ENCODE assay signal across 8 cellular contexts in the genomic region with DNA sequence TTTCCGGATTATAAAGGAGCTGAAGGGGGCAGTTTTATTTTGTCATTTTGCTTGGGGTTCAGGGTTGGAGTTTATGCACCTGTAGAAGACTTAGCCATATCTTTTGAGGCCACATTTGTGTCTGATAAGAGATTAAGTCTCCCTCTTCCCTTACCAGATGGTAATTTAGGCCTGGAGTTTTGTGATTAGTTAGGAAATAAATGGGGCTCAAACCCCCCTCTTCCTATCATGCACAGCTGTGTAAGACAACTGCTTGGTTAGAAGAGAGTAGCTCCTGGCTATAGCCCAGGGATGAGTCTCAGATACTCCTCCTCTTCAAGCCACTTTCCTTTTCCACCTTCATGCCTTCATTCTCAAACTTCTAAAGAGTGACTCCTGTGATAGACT. TPM values are rescaled to one million over a fixed set of nuclear protein-coding genes. Genes with fewer than 3 reads are reported as not detected.
DNase-seq lines count a peak whose midpoint lies in the region; ATAC-seq and TF ChIP-seq lines count a peak whose summit lies in the region.

No MANE protein-coding gene starts in this region.

- intact Hi-C loops in CD14-positive monocyte (cut with micrococcal nuclease), result loop anchor here (2.0 to 10.0 kb wide), 5 partner anchors 62 to 506 kb away; a partner anchor contains a TSS

- peak overlapping the region; percentile 100 for H2AFZ ChIP-seq in MM.1S (ENCODE audit: low read length)
- peak overlapping the region; percentile 48 for H2AFZ ChIP-seq in neural cell (ENCODE audit: low read depth, low read length)

- peaks cover 10% of the 10 kb centered on the region for H3K4me1 ChIP-seq in MM.1S (ENCODE audit: low read length)

- H3K36me3 Mint-ChIP-seq in CD14-positive monocyte, result peaks cover 2 to 7% of the 10 kb centered on the region in 2 donors
- peaks cover 10% of the 10 kb centered on the region for H3K36me3 Mint-ChIP-seq in effector memory CD8-positive, alpha-beta T cell (ENCODE audit: insufficient read depth)

- H3K9ac ChIP-seq in MM.1S (ENCODE audit: low read length) (peak overlapping the region; percentile 93), neural cell (ENCODE audit: low read length) (peak overlapping the region; percentile 93)

- no peak for TF ChIP-seq CTCF in CD14-positive monocyte (IDR thresholded peaks at IDR 0.05)
- no peak for TF ChIP-seq CTCF in MM.1S (IDR thresholded peaks at IDR 0.05; ENCODE audit: low read length)
- no peak for TF ChIP-seq CTCF in neural cell (IDR thresholded peaks at IDR 0.05; ENCODE audit: poor library complexity, severe bottlenecking)

- H3K27me3 ChIP-seq in MM.1S (replicated peaks; ENCODE audit: insufficient read depth, low read length) (no peaks in the 10 kb centered on the region), neural cell (ENCODE audit: insufficient read depth, low read depth, low read length) (no peaks in the 10 kb centered on the region)

- H3K36me3 ChIP-seq in MM.1S (replicated peaks; ENCODE audit: insufficient read depth, low read length), result no peaks in the 10 kb centered on the region
- no peaks in the 10 kb centered on the region for H3K36me3 ChIP-seq in neural cell (ENCODE audit: insufficient read depth, low read length)

- peaks cover 2 to 4% (median 4%) of the 10 kb centered on the region in 3 donors for H3K27me3 Mint-ChIP-seq in CD14-positive monocyte (ENCODE audit: low read depth in 3 of 3)
- peaks cover 0 to 5% of the 10 kb centered on the region in 2 donors for H3K27me3 Mint-ChIP-seq in effector memory CD8-positive, alpha-beta T cell

- DNase-seq in CD14-positive monocyte (ENCODE audit: low spot score) (no peak), MM.1S (no peak)
- DNase-seq in effector memory CD8-positive, alpha-beta T cell, result no peak
- DNase-seq in activated CD4-positive, alpha-beta T cell treated with anti-CD3 and anti-CD28 coated beads, Interleukin-2, amount 50 U/mL, for 1 hour, result no peak

- H3F3A ChIP-seq in MM.1S (ENCODE audit: insufficient read depth, low read length), result peaks cover 11% of the 10 kb centered on the region
- no peaks in the 10 kb centered on the region for H3F3A ChIP-seq in neural cell (ENCODE audit: insufficient read depth, low read length, poor library complexity, severe bottlenecking)

- H3K27ac ChIP-seq in MM.1S (ENCODE audit: low read length) (peak overlapping the region; percentile 87), neural cell (ENCODE audit: low read length) (no peak overlapping the region)

- H4K20me1 ChIP-seq in MM.1S (ENCODE audit: insufficient read depth, low read length), result no peaks in the 10 kb centered on the region
- H4K20me1 ChIP-seq in neural cell (ENCODE audit: insufficient read depth), result no peaks in the 10 kb centered on the region

- peaks cover 9 to 21% (median 17%) of the 10 kb centered on the region in 7 donors for H3K9me3 Mint-ChIP-seq in CD14-positive monocyte
- peaks cover 0 to 4% of the 10 kb centered on the region in 2 donors for H3K9me3 Mint-ChIP-seq in effector memory CD8-positive, alpha-beta T cell

- no peak for TF ChIP-seq RAD21 in neural cell (conservative IDR thresholded peaks at IDR 0.05)

- H3K9me3 ChIP-seq in MM.1S (replicated peaks; ENCODE audit: insufficient read depth, low read length) (no peaks in the 10 kb centered on the region), neural cell (ENCODE audit: low read length) (no peaks in the 10 kb centered on the region)

- peaks cover 22% of the 10 kb centered on the region for H3K4me1 Mint-ChIP-seq in CD14-positive monocyte
- H3K4me1 Mint-ChIP-seq in effector memory CD8-positive, alpha-beta T cell (ENCODE audit: low read depth in 2 of 2), result peaks cover 17 to 29% of the 10 kb centered on the region in 2 donors

- peak overlapping the region in 2 of 7 donors; percentile 32 to 60 for H3K27ac Mint-ChIP-seq in CD14-positive monocyte
- peak overlapping the region; percentile 92 for H3K27ac Mint-ChIP-seq in effector memory CD8-positive, alpha-beta T cell

- H3K4me3 Mint-ChIP-seq in CD14-positive monocyte, result peak overlapping the region; percentile 85 to 88
- peak overlapping the region; percentile 93 to 94 for H3K4me3 Mint-ChIP-seq in effector memory CD8-positive, alpha-beta T cell

- H3K4me3 ChIP-seq in MM.1S (ENCODE audit: low read length) (peak overlapping the region; percentile 98), neural cell (ENCODE audit: low read length) (peak overlapping the region; percentile 99)

- H3K4me2 ChIP-seq in MM.1S (ENCODE audit: low read depth, low read length) (peak overlapping the region; percentile 92), neural cell (ENCODE audit: low read length) (peak overlapping the region; percentile 65)

- H3K9me2 ChIP-seq in MM.1S (replicated peaks; ENCODE audit: insufficient read depth, low read length) (no peaks in the 10 kb centered on the region), neural cell (ENCODE audit: insufficient read depth, low read length) (no peaks in the 10 kb centered on the region)

- TF ChIP-seq EP300 in neural cell (conservative IDR thresholded peaks at IDR 0.05; ENCODE audit: poor library complexity, severe bottlenecking), result no peak

- H3K79me2 ChIP-seq in MM.1S (ENCODE audit: low read length), result peaks cover 32% of the 10 kb centered on the region
- peaks cover 29% of the 10 kb centered on the region for H3K79me2 ChIP-seq in neural cell (replicated peaks; ENCODE audit: insufficient read depth, low read length)

- no peak for ATAC-seq in effector memory CD8-positive, alpha-beta T cell (replicated peaks)
- ATAC-seq in HG03571 (IDR thresholded peaks at IDR 0.05; ENCODE audit: unreplicated experiment) (no peak), GM18861 (IDR thresholded peaks at IDR 0.05; ENCODE audit: unreplicated experiment) (no peak), GM18868 (IDR thresholded peaks at IDR 0.05; ENCODE audit: unreplicated experiment) (no peak)

TF ChIP-seq in neural cell, 6 proteins besides CTCF, POLR2A, EP300 and RAD21:
- no peak for TF ChIP-seq MXI1 (conservative IDR thresholded peaks at IDR 0.05; ENCODE audit: poor library complexity, severe bottlenecking)
- TF ChIP-seq TAF1 (IDR thresholded peaks at IDR 0.05; ENCODE audit: low read depth), result no peak
- TF ChIP-seq, protein P1, sequence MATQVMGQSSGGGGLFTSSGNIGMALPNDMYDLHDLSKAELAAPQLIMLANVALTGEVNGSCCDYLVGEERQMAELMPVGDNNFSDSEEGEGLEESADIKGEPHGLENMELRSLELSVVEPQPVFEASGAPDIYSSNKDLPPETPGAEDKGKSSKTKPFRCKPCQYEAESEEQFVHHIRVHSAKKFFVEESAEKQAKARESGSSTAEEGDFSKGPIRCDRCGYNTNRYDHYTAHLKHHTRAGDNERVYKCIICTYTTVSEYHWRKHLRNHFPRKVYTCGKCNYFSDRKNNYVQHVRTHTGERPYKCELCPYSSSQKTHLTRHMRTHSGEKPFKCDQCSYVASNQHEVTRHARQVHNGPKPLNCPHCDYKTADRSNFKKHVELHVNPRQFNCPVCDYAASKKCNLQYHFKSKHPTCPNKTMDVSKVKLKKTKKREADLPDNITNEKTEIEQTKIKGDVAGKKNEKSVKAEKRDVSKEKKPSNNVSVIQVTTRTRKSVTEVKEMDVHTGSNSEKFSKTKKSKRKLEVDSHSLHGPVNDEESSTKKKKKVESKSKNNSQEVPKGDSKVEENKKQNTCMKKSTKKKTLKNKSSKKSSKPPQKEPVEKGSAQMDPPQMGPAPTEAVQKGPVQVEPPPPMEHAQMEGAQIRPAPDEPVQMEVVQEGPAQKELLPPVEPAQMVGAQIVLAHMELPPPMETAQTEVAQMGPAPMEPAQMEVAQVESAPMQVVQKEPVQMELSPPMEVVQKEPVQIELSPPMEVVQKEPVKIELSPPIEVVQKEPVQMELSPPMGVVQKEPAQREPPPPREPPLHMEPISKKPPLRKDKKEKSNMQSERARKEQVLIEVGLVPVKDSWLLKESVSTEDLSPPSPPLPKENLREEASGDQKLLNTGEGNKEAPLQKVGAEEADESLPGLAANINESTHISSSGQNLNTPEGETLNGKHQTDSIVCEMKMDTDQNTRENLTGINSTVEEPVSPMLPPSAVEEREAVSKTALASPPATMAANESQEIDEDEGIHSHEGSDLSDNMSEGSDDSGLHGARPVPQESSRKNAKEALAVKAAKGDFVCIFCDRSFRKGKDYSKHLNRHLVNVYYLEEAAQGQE (IDR thresholded peaks at IDR 0.05; ENCODE audit: borderline replicate concordance), result no peak
- TF ChIP-seq POLR2AphosphoS5 (IDR thresholded peaks at IDR 0.05), result no peak
- TF ChIP-seq EZH2 (IDR thresholded peaks at IDR 0.05; ENCODE audit: borderline replicate concordance, insufficient read depth, low read length, poor library complexity, severe bottlenecking), result no peak
- no peak for TF ChIP-seq SMC3 (conservative IDR thresholded peaks at IDR 0.05; ENCODE audit: poor library complexity)
TF ChIP-seq in neural cell: peak in this region for 0.

RNA-seq across cellular contexts. Expression of a gene that starts 0.8 kb away (rescaled TPM):
- polyA plus RNA-seq in CD14-positive monocyte, result 1 to 10 TPM; 2.8 to 6.4 TPM
- polyA plus RNA-seq in neural cell, result 5.6 and 5.8 TPM in 2 replicates
- 14.6 and 17.0 TPM in 2 replicates for polyA minus RNA-seq in neural cell
